ENCODE assay signal across 36 cellular contexts in genomic region chr11:65992056-65992455, GRCh38. TPM values are rescaled to one million over a fixed set of nuclear protein-coding genes. Genes with fewer than 3 reads are reported as not detected.
"Had no signal": no experiment of that assay in that cellular context is flagged by ENCODE, and none has a peak within 500 bp of the region (broad histone marks: within the 10 kb centered on the region; RNA-seq: fewer than 3 reads in every experiment).

No MANE protein-coding gene starts in this region.

- FAIRE-seq: kidney, pancreas had no signal

- H3K36me3 ChIP-seq: cardiac muscle cell had no signal

- ATAC-seq: activated CD8-positive, alpha-beta T cell treated with anti-CD3 and anti-CD28 coated beads for 36 hours; activated T-cell treated with anti-CD3 and anti-CD28 coated beads, Interleukin-2, amount 50 U/mL, for 4 hours; activated T-helper 17 cell treated with anti-CD3 and anti-CD28 coated beads, Interleukin-2, amount 50 U/mL, for 72 hours; esophagus mucosa; foreskin keratinocyte; heart left ventricle; left colon; naive thymus-derived CD4-positive, alpha-beta T cell; pancreas; psoas muscle had no signal

- H3K27me3 ChIP-seq: adrenal gland, cardiac muscle cell, foreskin keratinocyte, heart left ventricle, pancreas, right atrium auricular region, suprapubic skin, tibial nerve had no signal

- DNase-seq: activated B cell treated with CpG ODN at 0.5 μM for 24 hours; activated CD4-positive, alpha-beta T cell treated with anti-CD3 and anti-CD28 coated beads, Interleukin-2, amount 50 U/mL, for 1 hour; activated CD8-positive, alpha-beta T cell treated with anti-CD3 and anti-CD28 coated beads for 36 hours; activated gamma-delta T cell treated with Interleukin-2 at 50 U/mL for 16 hours; activated naive CD4-positive, alpha-beta T cell treated with anti-CD3 and anti-CD28 coated beads, Interleukin-2, amount 50 U/mL, for 16 hours; activated T-cell treated with anti-CD3 and anti-CD28 coated beads, Interleukin-2, amount 50 U/mL, for 4 hours; adrenal gland; aorta; endodermal cell; foreskin keratinocyte; heart left ventricle; hypothalamus; immature natural killer cell; kidney; left colon; mammary epithelial cell; naive thymus-derived CD4-positive, alpha-beta T cell; pancreas; psoas muscle; stimulated activated CD4-positive, alpha-beta T cell treated with anti-CD3 and anti-CD28 coated beads, Interleukin-1b, Interleukin-23, amount 100 ng/mL, for 48 hours; stimulated activated CD4-positive, alpha-beta T cell treated with anti-CD3 and anti-CD28 coated beads, Interleukin-4, amount 100 ng/mL, for 4 hours; stimulated activated CD8-positive, alpha-beta memory T cell treated with anti-CD3 and anti-CD28 coated beads, Interleukin-4, amount 100 ng/mL, for 48 hours; stimulated activated naive CD4-positive, alpha-beta T cell had no signal

- H3K27ac Mint-ChIP-seq: activated B cell treated with CpG ODN at 0.5 μM for 24 hours; activated CD8-positive, alpha-beta T cell treated with anti-CD3 and anti-CD28 coated beads for 36 hours; activated T-helper 17 cell treated with anti-CD3 and anti-CD28 coated beads, Interleukin-2, amount 50 U/mL, for 72 hours; endodermal cell; mesothelial cell of epicardium had no signal

- H3K4me3 Mint-ChIP-seq: activated B cell treated with CpG ODN at 0.5 μM for 24 hours; activated CD8-positive, alpha-beta T cell treated with anti-CD3 and anti-CD28 coated beads for 36 hours; activated T-cell treated with anti-CD3 and anti-CD28 coated beads, Interleukin-2, amount 50 U/mL, for 4 hours; activated T-helper 17 cell treated with anti-CD3 and anti-CD28 coated beads, Interleukin-2, amount 50 U/mL, for 72 hours; brain; endodermal cell; immature natural killer cell; mesothelial cell of epicardium; naive thymus-derived CD4-positive, alpha-beta T cell had no signal

- H3K4me2 ChIP-seq: smooth muscle cell had no signal

- H3K4me1 Mint-ChIP-seq: activated T-helper 17 cell treated with anti-CD3 and anti-CD28 coated beads, Interleukin-2, amount 50 U/mL, for 72 hours; endodermal cell; mesothelial cell of epicardium had no signal

- H3K4me1 ChIP-seq: adrenal gland, foreskin keratinocyte, pancreas, right atrium auricular region, suprapubic skin, tibial nerve had no signal

- H3K27ac ChIP-seq: adrenal gland, cardiac muscle cell, foreskin keratinocyte, heart left ventricle, pancreas, psoas muscle, right atrium auricular region, suprapubic skin, tibial nerve had no signal

- H3K9me3 Mint-ChIP-seq: activated B cell treated with CpG ODN at 0.5 μM for 24 hours; activated CD8-positive, alpha-beta T cell treated with anti-CD3 and anti-CD28 coated beads for 36 hours; activated T-cell treated with anti-CD3 and anti-CD28 coated beads, Interleukin-2, amount 50 U/mL, for 4 hours; activated T-helper 17 cell treated with anti-CD3 and anti-CD28 coated beads, Interleukin-2, amount 50 U/mL, for 72 hours; brain; endodermal cell; immature natural killer cell; mesothelial cell of epicardium had no signal

- H3K4me3 ChIP-seq: adrenal gland, cardiac muscle cell, heart left ventricle, pancreas, psoas muscle, right atrium auricular region, smooth muscle cell, suprapubic skin, tibial nerve had no signal

- H3K27me3 Mint-ChIP-seq: activated B cell treated with CpG ODN at 0.5 μM for 24 hours; activated CD8-positive, alpha-beta T cell treated with anti-CD3 and anti-CD28 coated beads for 36 hours; activated T-helper 17 cell treated with anti-CD3 and anti-CD28 coated beads, Interleukin-2, amount 50 U/mL, for 72 hours; brain; naive thymus-derived CD4-positive, alpha-beta T cell had no signal

- H3K9me3 ChIP-seq: adrenal gland, heart left ventricle, pancreas, psoas muscle, right atrium auricular region, suprapubic skin, tibial nerve had no signal

RNA-seq across cellular contexts. Expression of gene CST6, which starts 19.8 kb away (rescaled TPM):
- total RNA-seq: activated B cell treated with CpG ODN at 0.5 μM for 24 hours; cardiac muscle cell; left colon; liver; T-helper 2 cell treated with Interferon-gamma antibody and Interleukin-4, amounts not matched to agents 100 ng/mL and 5 ng/mL, for 36 hours had no signal
- polyA plus RNA-seq: cardiac muscle cell; immature natural killer cell; liver; naive thymus-derived CD4-positive, alpha-beta T cell; neural cell had no signal

RNA-seq across cellular contexts. Expression of gene CATSPER1, which starts 34.2 kb away (rescaled TPM):
- total RNA-seq: activated B cell treated with CpG ODN at 0.5 μM for 24 hours; activated CD8-positive, alpha-beta T cell treated with anti-CD3 and anti-CD28 coated beads for 36 hours; activated T-cell treated with anti-CD3 and anti-CD28 coated beads, Interleukin-2, amount 50 U/mL, for 4 hours; cardiac muscle cell; endodermal cell; esophagus mucosa; foreskin keratinocyte; mesothelial cell of epicardium; psoas muscle; right atrium auricular region; smooth muscle cell; suprapubic skin; ureter had no signal
- polyA plus RNA-seq: cardiac muscle cell; foreskin keratinocyte; liver; naive thymus-derived CD4-positive, alpha-beta T cell; neural cell had no signal
